1 cellular context compared by ENCODE assay signal in genomic region chr2:41728757-41729338, GRCh38.
TF ChIP-seq lines count a peak whose summit lies in the region.

No MANE protein-coding gene starts in this region.

TF ChIP-seq in HepG2, 621 proteins besides CTCF, POLR2A, EP300 and RAD21 (continued from another document):
- TF ChIP-seq ARID5B (CRISPR knock-in tag; IDR thresholded peaks at IDR 0.05) = peak; percentile 89
- peak; percentile 35; the same call in 1 of the 2 replicates for TF ChIP-seq FOXJ3 (CRISPR knock-in tag; IDR thresholded peaks at IDR 0.05; ENCODE audit: borderline replicate concordance)
- peak in 1 of 2 experiments; percentile 42; a peak in 1 of 4 replicates for TF ChIP-seq NR2F1 (CRISPR knock-in tag; IDR thresholded peaks at IDR 0.05)
- TF ChIP-seq HMG20A (CRISPR knock-in tag; IDR thresholded peaks at IDR 0.05; ENCODE audit: borderline replicate concordance) = peak; percentile 43; the same call in 1 of the 2 replicates
- TF ChIP-seq SIX4 (CRISPR knock-in tag; IDR thresholded peaks at IDR 0.05) = peak; percentile 96
- TF ChIP-seq NCOA2 (CRISPR knock-in tag; IDR thresholded peaks at IDR 0.05) = 0 out of 2 replicates have a peak, but pooled peaks have one; percentile 39
- TF ChIP-seq ZNF589 (CRISPR knock-in tag; conservative IDR thresholded peaks at IDR 0.05) = no peak
- TF ChIP-seq NFKB2 (CRISPR knock-in tag; IDR thresholded peaks at IDR 0.05; ENCODE audit: borderline replicate concordance) = no peak
- peak; percentile 33; the same call in 1 of the 2 replicates for TF ChIP-seq TCF7 (IDR thresholded peaks at IDR 0.05; ENCODE audit: low read depth)
- TF ChIP-seq ZNF331 (CRISPR knock-in tag; IDR thresholded peaks at IDR 0.05) = peak; percentile 27; the same call in 1 of the 2 replicates
- TF ChIP-seq RFXANK (CRISPR knock-in tag; IDR thresholded peaks at IDR 0.05) = no peak
- TF ChIP-seq ZNF569 (CRISPR knock-in tag; IDR thresholded peaks at IDR 0.05; ENCODE audit: borderline replicate concordance) = no peak
- TF ChIP-seq ZBTB10 (CRISPR knock-in tag; IDR thresholded peaks at IDR 0.05; ENCODE audit: borderline replicate concordance) = no peak
- no peak for TF ChIP-seq ZZZ3 (CRISPR knock-in tag; IDR thresholded peaks at IDR 0.05; ENCODE audit: borderline replicate concordance)
TF ChIP-seq in HepG2: peak in this region for 22.
